In genomic region chr6:46138281-46138680, GRCh38 we compare ENCODE assay signal across 11 cellular contexts. TPM values are rescaled to one million over a fixed set of nuclear protein-coding genes. Genes with fewer than 3 reads are reported as not detected.
A peak's percentile ranks its signal among the peaks of the same experiment; 100 is the strongest.
DNase-seq lines count a peak whose midpoint lies in the region; ATAC-seq and TF ChIP-seq lines count a peak whose summit lies in the region.
"Had no signal": no experiment of that assay in that cellular context is flagged by ENCODE, and none has a peak within 500 bp of the region (broad histone marks: within the 10 kb centered on the region; RNA-seq: fewer than 3 reads in every experiment).

No MANE protein-coding gene starts in this region.

- DNase-seq in naive thymus-derived CD4-positive, alpha-beta T cell, result no peak
- no peak for DNase-seq in HEK293T (ENCODE audit: extremely low spot score)
- DNase-seq in MG63, result no peak
- DNase-seq in HT-29 (ENCODE audit: low spot score), result no peak
- DNase-seq: effector memory CD4-positive, alpha-beta T cell; NCI-H1436 had no signal

- no peaks in the 10 kb centered on the region for H3K9me3 ChIP-seq in naive thymus-derived CD4-positive, alpha-beta T cell (ENCODE audit: control insufficient read depth in 2 of 3, low read length in 3 of 3)
- H3K9me3 ChIP-seq in MG63, result no peaks in the 10 kb centered on the region

- CTCF ChIA-PET in naive thymus-derived CD4-positive, alpha-beta T cell (lab: Charles Lee), result interaction anchor here (1.3 kb wide), 1 partner anchor 9 kb away, joined by 5 read pairs; no protein-coding TSS in a partner anchor
- CTCF ChIA-PET in HEK293T (lab: Yijun Ruan, JAX), result interaction anchor here (0.7 kb wide), 1 partner anchor 30 kb away, joined by 3 read pairs; no protein-coding TSS in a partner anchor

- H3K4me1 Mint-ChIP-seq in naive thymus-derived CD4-positive, alpha-beta T cell, result peaks cover 0 to 46% (median 36%) of the 10 kb centered on the region in 7 donors

- no peaks in the 10 kb centered on the region for H3K9me3 Mint-ChIP-seq in naive thymus-derived CD4-positive, alpha-beta T cell
- H3K9me3 Mint-ChIP-seq: T-helper 1 cell treated with Interleukin-12 subunit alpha and Interleukin-12 subunit beta and Interleukin-4 antibody, amounts not matched to agents 30 μg/mL and 1 μg/mL, for 36 hours had no signal

- H3K27ac ChIP-seq in VCaP, result peak overlapping the region; percentile 67; the same call in 1 of the 2 replicates
- no peak overlapping the region for H3K27ac ChIP-seq in naive thymus-derived CD4-positive, alpha-beta T cell (ENCODE audit: low read depth, low read length)

- H3K4me1 ChIP-seq in naive thymus-derived CD4-positive, alpha-beta T cell (ENCODE audit: control insufficient read depth in 2 of 2, insufficient read depth in 2 of 2, low read length in 2 of 2), result no peaks in the 10 kb centered on the region

- H3K27me3 Mint-ChIP-seq in naive thymus-derived CD4-positive, alpha-beta T cell, result no peaks in the 10 kb centered on the region

- H3K27ac Mint-ChIP-seq in naive thymus-derived CD4-positive, alpha-beta T cell, result peak overlapping the region in 1 of 9 donors; percentile 53
- H3K27ac Mint-ChIP-seq: T-helper 1 cell treated with Interleukin-12 subunit alpha and Interleukin-12 subunit beta and Interleukin-4 antibody, amounts not matched to agents 30 μg/mL and 1 μg/mL, for 36 hours had no signal

- no peak overlapping the region for H3K4me3 Mint-ChIP-seq in naive thymus-derived CD4-positive, alpha-beta T cell
- H3K4me3 Mint-ChIP-seq: T-helper 1 cell treated with Interleukin-12 subunit alpha and Interleukin-12 subunit beta and Interleukin-4 antibody, amounts not matched to agents 30 μg/mL and 1 μg/mL, for 36 hours had no signal

- peak; percentile 84 for ATAC-seq in GM18511 (IDR thresholded peaks at IDR 0.05; ENCODE audit: unreplicated experiment)
- ATAC-seq in GM21528 (IDR thresholded peaks at IDR 0.05; ENCODE audit: low FRiP score, unreplicated experiment), result peak; percentile 93
- peak; percentile 89 for ATAC-seq in HG03175 (IDR thresholded peaks at IDR 0.05; ENCODE audit: unreplicated experiment)
- no peak for ATAC-seq in naive thymus-derived CD4-positive, alpha-beta T cell

- H3K27me3 ChIP-seq in naive thymus-derived CD4-positive, alpha-beta T cell (ENCODE audit: control insufficient read depth in 2 of 2, insufficient read depth in 2 of 2, low read length in 2 of 2), result no peaks in the 10 kb centered on the region
- no peaks in the 10 kb centered on the region for H3K27me3 ChIP-seq in MG63

- TF ChIP-seq CTCF in VCaP (conservative IDR thresholded peaks at IDR 0.05), result no peak

- peaks cover 0 to 11% (median 0%) of the 10 kb centered on the region in 3 experiments for H3K36me3 ChIP-seq in naive thymus-derived CD4-positive, alpha-beta T cell (ENCODE audit: control insufficient read depth in 2 of 3, insufficient read depth in 3 of 3, low read length in 3 of 3)
- no peaks in the 10 kb centered on the region for H3K36me3 ChIP-seq in MG63

- no peak overlapping the region for H3K4me3 ChIP-seq in naive thymus-derived CD4-positive, alpha-beta T cell (ENCODE audit: low read length)
- H3K4me3 ChIP-seq in MG63, result no peak overlapping the region

- intact Hi-C loops in naive thymus-derived CD4-positive, alpha-beta T cell (cut with micrococcal nuclease), result no loop called here

- peaks cover 0 to 14% (median 5%) of the 10 kb centered on the region in 5 donors for H3K36me3 Mint-ChIP-seq in naive thymus-derived CD4-positive, alpha-beta T cell

- POLR2A ChIA-PET in naive thymus-derived CD4-positive, alpha-beta T cell (lab: Charles Lee), result interaction anchor here (1.1 kb wide), 1 partner anchor 48 kb away, joined by 3 read pairs; no protein-coding TSS in a partner anchor
- POLR2A ChIA-PET in HEK293T (lab: Yijun Ruan, JAX), result interaction anchor here (2.7 kb wide), 1 partner anchor 8 kb away, joined by 8 read pairs; the partner anchor contains the start of gene ENPP4

TF ChIP-seq in HEK293T, 16 proteins besides CTCF, POLR2A, EP300 and RAD21:
- TF ChIP-seq PKNOX1 (IDR thresholded peaks at IDR 0.05) (no peak), CTBP1 (IDR thresholded peaks at IDR 0.05; ENCODE audit: borderline replicate concordance) (no peak), L3MBTL2 (conservative IDR thresholded peaks at IDR 0.05) (no peak), FOXM1 (IDR thresholded peaks at IDR 0.05; ENCODE audit: borderline replicate concordance) (no peak), SUZ12 (IDR thresholded peaks at IDR 0.05) (no peak), HDGF (IDR thresholded peaks at IDR 0.05; ENCODE audit: borderline replicate concordance) (no peak), SP1 (IDR thresholded peaks at IDR 0.05) (no peak), BHLHE40 (IDR thresholded peaks at IDR 0.05; ENCODE audit: borderline replicate concordance) (no peak), LEF1 (IDR thresholded peaks at IDR 0.05; ENCODE audit: borderline replicate concordance) (no peak), TARDBP (IDR thresholded peaks at IDR 0.05) (no peak), ARNT (IDR thresholded peaks at IDR 0.05) (no peak), FOXK2 (IDR thresholded peaks at IDR 0.05) (no peak)
TF ChIP-seq in HEK293T: peak in this region for 0.

RNA-seq across cellular contexts. Expression of gene ENPP4, which starts 8.5 kb away (rescaled TPM):
- total RNA-seq in naive thymus-derived CD4-positive, alpha-beta T cell, result 1 to 10 TPM; 3.8 to 9.8 (median 8.2) TPM
- 1 to 10 TPM; 3.6 to 4.3 TPM for polyA plus RNA-seq in naive thymus-derived CD4-positive, alpha-beta T cell
- 2.6 and 3.6 TPM in 2 replicates for total RNA-seq in MG63 (2014; rRNA removed; shearing (Covaris generic); ENCODE audit: low replicate concordance)
- total RNA-seq in HT-29 (2014; rRNA removed; shearing (Covaris generic)), result 2.0 and 3.4 TPM in 2 replicates

RNA-seq across cellular contexts. Expression of gene ENPP5, which starts 32.5 kb away (rescaled TPM):
- 1 to 10 TPM in 1 of 5 experiments, under 1 TPM in 2, not detected in 2; 0.59 to 1.4 (median 0.92) TPM for total RNA-seq in naive thymus-derived CD4-positive, alpha-beta T cell
- polyA plus RNA-seq in naive thymus-derived CD4-positive, alpha-beta T cell, result 1 to 10 TPM in 1 of 2 donors, under 1 TPM in 1; 0.50 to 1.7 TPM
- 0.95 TPM in 1 of 2 replicates, not detected in the other for total RNA-seq in MG63 (2014; rRNA removed; shearing (Covaris generic); ENCODE audit: low replicate concordance)
- total RNA-seq in HT-29 (2014; rRNA removed; shearing (Covaris generic)), result 1.4 TPM in 1 of 2 replicates, not detected in the other
